ENCODE assay signal across 8 cellular contexts in genomic region chr1:232952514-232953175, GRCh38. TPM values are rescaled to one million over a fixed set of nuclear protein-coding genes. Genes with fewer than 3 reads are reported as not detected.
DNase-seq lines count a peak whose midpoint lies in the region; ATAC-seq and TF ChIP-seq lines count a peak whose summit lies in the region.

No MANE protein-coding gene starts in this region.

- intact Hi-C loops in prostate gland (cut with DNase I) = loop anchor here (5.0 kb wide), 1 partner anchor 320 kb away; the partner anchor contains the start of gene SIPA1L2

- ATAC-seq in GM18867 (IDR thresholded peaks at IDR 0.05; ENCODE audit: unreplicated experiment) (peak; percentile 56), HG03060 (IDR thresholded peaks at IDR 0.05; ENCODE audit: low read depth, unreplicated experiment) (peak; percentile 43), foreskin keratinocyte (peak; percentile 90)

- peak; percentile 60 for DNase-seq in COLO668 (lab: John Stamatoyannopoulos, UW; ENCODE audit: unreplicated experiment)
- peak; percentile 67 for DNase-seq in NCI-H2171 treated with DMSO at 0.1 percent for 48 hours (lab: John Stamatoyannopoulos, UW)
- peak; percentile 19 to 45 for DNase-seq in activated CD4-positive, alpha-beta T cell treated with anti-CD3 and anti-CD28 coated beads, Interleukin-2, amount 50 U/mL, for 48 hours
- peak; percentile 50 to 78 for DNase-seq in foreskin keratinocyte
- peak; percentile 24 for DNase-seq in prostate gland (ENCODE audit: low spot score)
- DNase-seq in effector CD8-positive, alpha-beta T cell (lab: John Stamatoyannopoulos, UW) = no peak

- no peak overlapping the region for H3K27ac ChIP-seq in foreskin keratinocyte
- no peak overlapping the region for H3K27ac ChIP-seq in prostate gland

- H3K4me3 ChIP-seq in prostate gland = no peak overlapping the region

- TF ChIP-seq POLR2A in prostate gland (IDR thresholded peaks at IDR 0.05) = no peak

- 62% methylated on average over 1 of the region's 1 CpG for WGBS in prostate gland

- peaks cover 12% of the 10 kb centered on the region for H3K4me1 ChIP-seq in foreskin keratinocyte
- H3K4me1 ChIP-seq in prostate gland (replicated peaks) = no peaks in the 10 kb centered on the region

- no peaks in the 10 kb centered on the region for H3K9me3 ChIP-seq in prostate gland

- H3K27me3 ChIP-seq in foreskin keratinocyte (no peaks in the 10 kb centered on the region), prostate gland (replicated peaks; ENCODE audit: insufficient read depth) (no peaks in the 10 kb centered on the region)

- TF ChIP-seq CTCF in foreskin keratinocyte (conservative IDR thresholded peaks at IDR 0.05) = peak; percentile 86
- TF ChIP-seq CTCF in prostate gland (IDR thresholded peaks at IDR 0.05) = peak in 1 of 4 experiments; percentile 50

- H3K36me3 ChIP-seq in prostate gland = no peaks in the 10 kb centered on the region

RNA-seq across cellular contexts. Expression of gene NTPCR, which starts 2.2 kb away (rescaled TPM):
- 36.3 and 48.3 TPM in 2 replicates for total RNA-seq in foreskin keratinocyte
- 48.7 and 64.2 TPM in 2 replicates for polyA plus RNA-seq in foreskin keratinocyte
- 10 to 100 TPM; 28.3 to 29.1 TPM for total RNA-seq in prostate gland
